Comparison of ENCODE assay signal across 26 cellular contexts in the genomic region with DNA sequence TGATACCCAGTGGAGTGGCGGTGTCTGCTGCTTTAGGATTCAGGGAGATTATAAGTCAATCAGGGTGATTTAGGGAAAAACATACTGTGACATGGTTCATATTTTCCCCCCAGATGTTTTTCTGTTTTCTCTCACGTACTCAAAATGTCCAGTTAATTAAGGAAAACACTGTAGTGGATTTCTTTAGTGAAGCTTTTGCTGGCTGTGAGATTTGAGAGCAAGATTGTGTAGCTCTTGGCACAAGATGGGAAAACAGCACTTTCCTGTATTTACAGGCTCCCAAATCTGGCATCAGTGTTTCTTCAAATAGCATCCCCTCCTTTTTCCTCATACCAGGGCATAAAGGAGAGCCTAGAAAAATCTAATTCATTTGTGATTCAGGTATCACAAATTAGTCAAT.
"Had no signal": no experiment of that assay in that cellular context is flagged by ENCODE, and none has a peak within 500 bp of the region (broad histone marks: within the 10 kb centered on the region; RNA-seq: fewer than 3 reads in every experiment).

No MANE protein-coding gene starts in this region.

- H3K4me3 Mint-ChIP-seq: natural killer cell; nephron; stimulated activated effector memory CD8-positive, alpha-beta T cell treated with anti-CD3 and anti-CD28 coated beads, Interleukin-12 subunit alpha, Interleukin-12 subunit beta, amount 100 ng/mL, for 72 hours; stimulated activated naive B cell treated with anti-CD40 and anti-IgM and Interleukin-4, amounts not matched to agents 10 μg/mL and 1 μg/mL and 100 μg/mL, for 72 hours; stimulated activated naive CD8-positive, alpha-beta T cell treated with anti-CD3 and anti-CD28 coated beads, Interleukin-15, Interleukin-2, amounts not matched to agents 100 ng/mL and 50 ng/mL, for 24 hours had no signal

- H3K4me1 ChIP-seq: pancreas, sigmoid colon, thyroid gland, vagina had no signal

- H3K27me3 Mint-ChIP-seq: stimulated activated naive B cell treated with anti-CD40 and anti-IgM and Interleukin-4, amounts not matched to agents 10 μg/mL and 1 μg/mL and 100 μg/mL, for 72 hours; stimulated activated naive CD8-positive, alpha-beta T cell treated with anti-CD3 and anti-CD28 coated beads, Interleukin-15, Interleukin-2, amounts not matched to agents 100 ng/mL and 50 ng/mL, for 24 hours had no signal

- H3K9me3 ChIP-seq: neutrophil, pancreas, prostate gland, right lobe of liver, sigmoid colon, stomach, thoracic aorta, thyroid gland, tibial nerve, upper lobe of left lung, vagina had no signal

- H3K27ac ChIP-seq: neutrophil, pancreas, prostate gland, right lobe of liver, sigmoid colon, stomach, thoracic aorta, thyroid gland, tibial nerve, upper lobe of left lung, vagina had no signal

- H3K4me1 Mint-ChIP-seq: stimulated activated effector memory CD8-positive, alpha-beta T cell treated with anti-CD3 and anti-CD28 coated beads, Interleukin-12 subunit alpha, Interleukin-12 subunit beta, amount 100 ng/mL, for 72 hours had no signal

- H3K27me3 ChIP-seq: neutrophil, pancreas, right lobe of liver, sigmoid colon, stomach, thyroid gland, tibial nerve, upper lobe of left lung, vagina had no signal

- DNase-seq: natural killer cell; nucleus accumbens; pancreas; retina; right cardiac atrium; right lobe of liver; sigmoid colon; small intestine; stimulated activated CD4-positive, alpha-beta T cell treated with anti-CD3 and anti-CD28 coated beads, Interleukin-15, amount 100 ng/mL, for 24 hours; stimulated activated CD4-positive, alpha-beta T cell treated with anti-CD3 and anti-CD28 coated beads, Interleukin-2, amount 100 ng/mL, for 24 hours; stimulated activated CD4-positive, alpha-beta T cell treated with anti-CD3 and anti-CD28 coated beads, Interleukin-2, amount 100 ng/mL, for 48 hours; stimulated activated CD4-positive, alpha-beta T cell treated with anti-CD3 and anti-CD28 coated beads, Interleukin-4, amount 100 ng/mL, for 24 hours; stimulated activated naive B cell treated with anti-CD40 and anti-IgM and Interleukin-4, amounts not matched to agents 10 μg/mL and 1 μg/mL and 100 μg/mL, for 72 hours; stimulated activated naive CD4-positive, alpha-beta T cell treated with Interleukin-2 at 50 U/mL for 16 hours; stomach; thyroid gland; trophoblast cell; upper lobe of left lung had no signal

- H3K27ac Mint-ChIP-seq: natural killer cell; nephron; stimulated activated effector memory CD8-positive, alpha-beta T cell treated with anti-CD3 and anti-CD28 coated beads, Interleukin-12 subunit alpha, Interleukin-12 subunit beta, amount 100 ng/mL, for 72 hours; stimulated activated naive B cell treated with anti-CD40 and anti-IgM and Interleukin-4, amounts not matched to agents 10 μg/mL and 1 μg/mL and 100 μg/mL, for 72 hours; stimulated activated naive CD8-positive, alpha-beta T cell treated with anti-CD3 and anti-CD28 coated beads, Interleukin-15, Interleukin-2, amounts not matched to agents 100 ng/mL and 50 ng/mL, for 24 hours had no signal

- H3K36me3 ChIP-seq: prostate gland had no signal

- H3K4me3 ChIP-seq: pancreas, prostate gland, right lobe of liver, sigmoid colon, stomach, thoracic aorta, thyroid gland, tibial nerve, upper lobe of left lung, vagina had no signal

- ATAC-seq: natural killer cell; pancreas; right lobe of liver; stimulated activated effector memory CD8-positive, alpha-beta T cell treated with anti-CD3 and anti-CD28 coated beads, Interleukin-12 subunit alpha, Interleukin-12 subunit beta, amount 100 ng/mL, for 72 hours; stimulated activated naive B cell treated with anti-CD40 and anti-IgM and Interleukin-4, amounts not matched to agents 10 μg/mL and 1 μg/mL and 100 μg/mL, for 72 hours had no signal
